In the genomic region with DNA sequence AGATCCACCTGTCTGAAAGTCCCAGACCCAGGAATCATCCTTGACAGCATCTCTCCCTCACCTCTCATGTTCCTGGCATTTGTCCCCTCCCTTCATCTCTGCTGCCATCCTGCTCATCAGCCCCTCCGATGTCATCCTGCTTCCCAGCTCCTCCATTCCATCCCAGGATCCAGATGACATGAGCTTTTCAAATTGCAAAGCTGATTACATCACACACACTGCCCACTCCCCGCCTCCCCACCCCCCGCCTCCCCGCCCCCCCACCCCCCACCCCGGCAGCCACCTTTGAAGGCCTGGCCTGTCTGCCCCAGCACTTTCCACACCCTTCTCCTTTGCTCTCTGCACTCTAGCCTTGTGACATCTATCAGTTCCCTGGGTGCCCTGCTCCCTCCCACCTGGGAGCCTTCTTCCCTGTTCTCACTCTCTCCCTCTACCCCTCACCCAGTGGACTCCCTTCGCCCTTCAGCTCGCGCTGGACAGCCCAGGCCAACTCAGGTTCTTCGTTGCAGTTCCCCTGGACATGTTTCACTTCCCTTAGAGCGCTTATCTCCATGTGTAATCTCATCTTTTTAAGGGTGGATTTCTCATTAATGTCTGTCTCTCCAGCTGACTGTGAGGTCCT, we compare ENCODE assay signal across 1 cellular context.
TF ChIP-seq lines count a peak whose summit lies in the region.

No MANE protein-coding gene starts in this region.

TF ChIP-seq in GM23338, 12 proteins besides CTCF, POLR2A, EP300 and RAD21 (continued from another document):
- TF ChIP-seq, protein P1, sequence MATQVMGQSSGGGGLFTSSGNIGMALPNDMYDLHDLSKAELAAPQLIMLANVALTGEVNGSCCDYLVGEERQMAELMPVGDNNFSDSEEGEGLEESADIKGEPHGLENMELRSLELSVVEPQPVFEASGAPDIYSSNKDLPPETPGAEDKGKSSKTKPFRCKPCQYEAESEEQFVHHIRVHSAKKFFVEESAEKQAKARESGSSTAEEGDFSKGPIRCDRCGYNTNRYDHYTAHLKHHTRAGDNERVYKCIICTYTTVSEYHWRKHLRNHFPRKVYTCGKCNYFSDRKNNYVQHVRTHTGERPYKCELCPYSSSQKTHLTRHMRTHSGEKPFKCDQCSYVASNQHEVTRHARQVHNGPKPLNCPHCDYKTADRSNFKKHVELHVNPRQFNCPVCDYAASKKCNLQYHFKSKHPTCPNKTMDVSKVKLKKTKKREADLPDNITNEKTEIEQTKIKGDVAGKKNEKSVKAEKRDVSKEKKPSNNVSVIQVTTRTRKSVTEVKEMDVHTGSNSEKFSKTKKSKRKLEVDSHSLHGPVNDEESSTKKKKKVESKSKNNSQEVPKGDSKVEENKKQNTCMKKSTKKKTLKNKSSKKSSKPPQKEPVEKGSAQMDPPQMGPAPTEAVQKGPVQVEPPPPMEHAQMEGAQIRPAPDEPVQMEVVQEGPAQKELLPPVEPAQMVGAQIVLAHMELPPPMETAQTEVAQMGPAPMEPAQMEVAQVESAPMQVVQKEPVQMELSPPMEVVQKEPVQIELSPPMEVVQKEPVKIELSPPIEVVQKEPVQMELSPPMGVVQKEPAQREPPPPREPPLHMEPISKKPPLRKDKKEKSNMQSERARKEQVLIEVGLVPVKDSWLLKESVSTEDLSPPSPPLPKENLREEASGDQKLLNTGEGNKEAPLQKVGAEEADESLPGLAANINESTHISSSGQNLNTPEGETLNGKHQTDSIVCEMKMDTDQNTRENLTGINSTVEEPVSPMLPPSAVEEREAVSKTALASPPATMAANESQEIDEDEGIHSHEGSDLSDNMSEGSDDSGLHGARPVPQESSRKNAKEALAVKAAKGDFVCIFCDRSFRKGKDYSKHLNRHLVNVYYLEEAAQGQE (IDR thresholded peaks at IDR 0.05; ENCODE audit: unreplicated experiment), result no peak
- no peak for TF ChIP-seq ZNF114 (CRISPR knock-in tag; IDR thresholded peaks at IDR 0.05)
- TF ChIP-seq, protein P2, sequence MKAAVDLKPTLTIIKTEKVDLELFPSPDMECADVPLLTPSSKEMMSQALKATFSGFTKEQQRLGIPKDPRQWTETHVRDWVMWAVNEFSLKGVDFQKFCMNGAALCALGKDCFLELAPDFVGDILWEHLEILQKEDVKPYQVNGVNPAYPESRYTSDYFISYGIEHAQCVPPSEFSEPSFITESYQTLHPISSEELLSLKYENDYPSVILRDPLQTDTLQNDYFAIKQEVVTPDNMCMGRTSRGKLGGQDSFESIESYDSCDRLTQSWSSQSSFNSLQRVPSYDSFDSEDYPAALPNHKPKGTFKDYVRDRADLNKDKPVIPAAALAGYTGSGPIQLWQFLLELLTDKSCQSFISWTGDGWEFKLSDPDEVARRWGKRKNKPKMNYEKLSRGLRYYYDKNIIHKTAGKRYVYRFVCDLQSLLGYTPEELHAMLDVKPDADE (IDR thresholded peaks at IDR 0.05), result no peak
- TF ChIP-seq NANOG (IDR thresholded peaks at IDR 0.05; ENCODE audit: borderline replicate concordance), result no peak
- no peak for TF ChIP-seq EZH2 (IDR thresholded peaks at IDR 0.05; ENCODE audit: low read depth, unreplicated experiment)
